Comparison of ENCODE assay signal across 20 cellular contexts in the genomic region with DNA sequence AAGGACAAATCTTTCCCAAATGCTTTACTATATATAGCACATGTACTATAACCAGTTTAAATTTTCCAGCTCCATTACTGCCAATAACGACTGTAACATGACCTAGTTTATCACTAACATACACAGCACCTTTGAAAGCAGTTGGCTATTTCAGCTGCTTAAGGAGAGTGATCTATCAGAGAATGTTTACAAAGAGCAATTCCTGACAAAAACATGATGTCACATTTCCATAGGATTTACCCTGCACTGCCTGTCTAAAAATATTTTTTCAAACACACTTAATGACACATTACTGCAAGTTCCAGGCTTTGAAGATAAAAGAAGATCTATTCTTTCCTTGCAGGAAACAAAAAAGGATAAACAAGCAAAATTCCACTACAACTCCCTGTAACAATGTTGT. TPM values are rescaled to one million over a fixed set of nuclear protein-coding genes. Genes with fewer than 3 reads are reported as not detected.
DNase-seq lines count a peak whose midpoint lies in the region; ATAC-seq, FAIRE-seq and TF ChIP-seq lines count a peak whose summit lies in the region.
"Had no signal": no experiment of that assay in that cellular context is flagged by ENCODE, and none has a peak within 500 bp of the region (broad histone marks: within the 10 kb centered on the region; RNA-seq: fewer than 3 reads in every experiment).

No MANE protein-coding gene starts in this region.

- peak; percentile 25 for DNase-seq in NCI-H1092 treated with DMSO at 0.1 percent for 48 hours (lab: John Stamatoyannopoulos, UW)
- DNase-seq in NCI-H1092 (lab: John Stamatoyannopoulos, UW) = no peak
- peak; percentile 33 to 57 for DNase-seq in SHP77 (lab: John Stamatoyannopoulos, UW)
- DNase-seq in hepatocyte (ENCODE audit: low spot score) = no peak
- DNase-seq in smooth muscle cell (lab: John Stamatoyannopoulos, UW; ENCODE audit: unreplicated experiment) = no peak
- DNase-seq in activated T-cell treated with anti-CD3 and anti-CD28 coated beads, Interleukin-2, amount 50 U/mL, for 72 hours = no peak
- no peak for DNase-seq in EL
- no peak for DNase-seq in GM12891 (ENCODE audit: insufficient read length, low spot score)
- DNase-seq: activated CD8-positive, alpha-beta T cell treated with anti-CD3 and anti-CD28 coated beads, Interleukin-2, amount 10 ng/mL, durations not matched to agents 7 days and 5 days; activated naive CD8-positive, alpha-beta T cell treated with anti-CD3 and anti-CD28 coated beads for 36 hours; dorsolateral prefrontal cortex; GDM1; NCI-H345; stimulated activated CD4-positive, alpha-beta T cell treated with anti-CD3 and anti-CD28 coated beads, Interleukin-4, amount 100 ng/mL, for 24 hours had no signal

- no peak for TF ChIP-seq POLR2A in GM12891 (IDR thresholded peaks at IDR 0.05; ENCODE audit: low read depth, low read length)

- H3K36me3 Mint-ChIP-seq in activated T-cell treated with anti-CD3 and anti-CD28 coated beads, Interleukin-2, amount 50 U/mL, for 72 hours (ENCODE audit: insufficient read depth in 2 of 2) = no peaks in the 10 kb centered on the region
- H3K36me3 Mint-ChIP-seq: activated naive CD8-positive, alpha-beta T cell treated with anti-CD3 and anti-CD28 coated beads for 36 hours had no signal

- H3K27ac Mint-ChIP-seq in activated T-cell treated with anti-CD3 and anti-CD28 coated beads, Interleukin-2, amount 50 U/mL, for 72 hours = no peak overlapping the region
- H3K27ac Mint-ChIP-seq: activated CD8-positive, alpha-beta T cell treated with anti-CD3 and anti-CD28 coated beads, Interleukin-2, amount 10 ng/mL, durations not matched to agents 7 days and 5 days; activated naive CD8-positive, alpha-beta T cell treated with anti-CD3 and anti-CD28 coated beads for 36 hours; activated T-helper 1 cell treated with anti-CD3 and anti-CD28 coated beads, Interleukin-12 subunit alpha, Interleukin-12 subunit beta, Interleukin-2, Interleukin-4 antibody, amounts not matched to agents 30 ng/mL and 10 ng/mL and 1 ng/mL, durations not matched to agents 14 hours and 24 hours and 36 hours had no signal

- peaks cover 43% of the 10 kb centered on the region for H3K4me1 Mint-ChIP-seq in activated T-cell treated with anti-CD3 and anti-CD28 coated beads, Interleukin-2, amount 50 U/mL, for 72 hours (ENCODE audit: low read depth)

- H4K20me1 ChIP-seq in hepatocyte (ENCODE audit: insufficient read depth, poor library complexity, severe bottlenecking) (peaks cover 73% of the 10 kb centered on the region), smooth muscle cell (ENCODE audit: low read depth) (peaks cover 97% of the 10 kb centered on the region)

- H3K27ac ChIP-seq in hepatocyte (peak overlapping the region; percentile 35), smooth muscle cell (ENCODE audit: low read depth) (peak overlapping the region; percentile 11)
- H3K27ac ChIP-seq: 22Rv1, dorsolateral prefrontal cortex, parathyroid adenoma, skin epidermis, VCaP had no signal

- H3K27me3 ChIP-seq in hepatocyte (no peaks in the 10 kb centered on the region), smooth muscle cell (ENCODE audit: low read depth) (no peaks in the 10 kb centered on the region)
- H3K27me3 ChIP-seq: dorsolateral prefrontal cortex had no signal

- H3K36me3 ChIP-seq in hepatocyte (replicated peaks; ENCODE audit: insufficient read depth, low read depth) (no peaks in the 10 kb centered on the region), smooth muscle cell (ENCODE audit: low read depth) (no peaks in the 10 kb centered on the region)

- no peak overlapping the region for H3K9ac ChIP-seq in smooth muscle cell (ENCODE audit: low read depth)
- H3K9ac ChIP-seq: parathyroid adenoma had no signal

- H3K9me2 ChIP-seq in hepatocyte (replicated peaks; ENCODE audit: insufficient read depth) = no peaks in the 10 kb centered on the region

- ATAC-seq in activated T-cell treated with anti-CD3 and anti-CD28 coated beads, Interleukin-2, amount 50 U/mL, for 72 hours (replicated peaks in 1 of 2) = no peak
- ATAC-seq: activated CD8-positive, alpha-beta T cell treated with anti-CD3 and anti-CD28 coated beads, Interleukin-2, amount 10 ng/mL, durations not matched to agents 7 days and 5 days; GM12878 had no signal

- H2AFZ ChIP-seq in hepatocyte = no peak overlapping the region
- no peak overlapping the region for H2AFZ ChIP-seq in smooth muscle cell (ENCODE audit: low read depth)
- H2AFZ ChIP-seq: parathyroid adenoma had no signal

- H3K4me2 ChIP-seq in hepatocyte = peak overlapping the region; percentile 40
- H3K4me2 ChIP-seq in smooth muscle cell = peak overlapping the region; percentile 32

- peaks cover 57% of the 10 kb centered on the region for H3F3A ChIP-seq in smooth muscle cell (ENCODE audit: low read depth)

- H3K4me1 ChIP-seq in hepatocyte (ENCODE audit: insufficient read depth) = peaks cover 70% of the 10 kb centered on the region
- peaks cover 78% of the 10 kb centered on the region for H3K4me1 ChIP-seq in smooth muscle cell (ENCODE audit: low read depth)

- no peaks in the 10 kb centered on the region for H3K9me3 Mint-ChIP-seq in activated T-cell treated with anti-CD3 and anti-CD28 coated beads, Interleukin-2, amount 50 U/mL, for 72 hours
- H3K9me3 Mint-ChIP-seq: activated naive CD8-positive, alpha-beta T cell treated with anti-CD3 and anti-CD28 coated beads for 36 hours; activated T-helper 1 cell treated with anti-CD3 and anti-CD28 coated beads, Interleukin-12 subunit alpha, Interleukin-12 subunit beta, Interleukin-2, Interleukin-4 antibody, amounts not matched to agents 30 ng/mL and 10 ng/mL and 1 ng/mL, durations not matched to agents 14 hours and 24 hours and 36 hours had no signal

- H3K4me3 ChIP-seq in hepatocyte = no peak overlapping the region
- H3K4me3 ChIP-seq in smooth muscle cell = no peak overlapping the region
- H3K4me3 ChIP-seq: dorsolateral prefrontal cortex, GM12878, skin epidermis had no signal

- TF ChIP-seq CTCF in hepatocyte (IDR thresholded peaks at IDR 0.05; ENCODE audit: poor library complexity) = no peak
- no peak for TF ChIP-seq CTCF in smooth muscle cell (IDR thresholded peaks at IDR 0.05; ENCODE audit: borderline replicate concordance, insufficient read depth, poor library complexity, severe bottlenecking)

- H3K79me2 ChIP-seq in hepatocyte = peaks cover 99% of the 10 kb centered on the region
- peaks cover 66% of the 10 kb centered on the region for H3K79me2 ChIP-seq in smooth muscle cell (ENCODE audit: low read depth)

- no peaks in the 10 kb centered on the region for H3K27me3 Mint-ChIP-seq in activated T-cell treated with anti-CD3 and anti-CD28 coated beads, Interleukin-2, amount 50 U/mL, for 72 hours (ENCODE audit: low read depth)
- H3K27me3 Mint-ChIP-seq: activated naive CD8-positive, alpha-beta T cell treated with anti-CD3 and anti-CD28 coated beads for 36 hours had no signal

- WGBS in hepatocyte (ENCODE audit: low lambda C conversion rate, missing lambda C conversion rate) = 0% methylated on average over 1 of the region's 1 CpG
- 15% methylated on average over 1 of the region's 1 CpG for WGBS in smooth muscle cell (ENCODE audit: low lambda C conversion rate)

- H3K9me3 ChIP-seq in hepatocyte (ENCODE audit: low read depth) = no peaks in the 10 kb centered on the region
- no peaks in the 10 kb centered on the region for H3K9me3 ChIP-seq in smooth muscle cell (replicated peaks; ENCODE audit: low read depth)

- no peak overlapping the region for H3K4me3 Mint-ChIP-seq in activated T-cell treated with anti-CD3 and anti-CD28 coated beads, Interleukin-2, amount 50 U/mL, for 72 hours
- H3K4me3 Mint-ChIP-seq: activated CD8-positive, alpha-beta T cell treated with anti-CD3 and anti-CD28 coated beads, Interleukin-2, amount 10 ng/mL, durations not matched to agents 7 days and 5 days; activated naive CD8-positive, alpha-beta T cell treated with anti-CD3 and anti-CD28 coated beads for 36 hours; activated T-helper 1 cell treated with anti-CD3 and anti-CD28 coated beads, Interleukin-12 subunit alpha, Interleukin-12 subunit beta, Interleukin-2, Interleukin-4 antibody, amounts not matched to agents 30 ng/mL and 10 ng/mL and 1 ng/mL, durations not matched to agents 14 hours and 24 hours and 36 hours had no signal

- no peak for FAIRE-seq in GM12891 (lab: Jason Lieb, UNC)
- FAIRE-seq: GM12878 had no signal

TF ChIP-seq in GM12891, 5 proteins besides CTCF, POLR2A, EP300 and RAD21:
- TF ChIP-seq POU2F2 (IDR thresholded peaks at IDR 0.05; ENCODE audit: low read depth, low read length) (no peak), POLR2AphosphoS5 (IDR thresholded peaks at IDR 0.05; ENCODE audit: low read depth, low read length) (no peak), SPI1 (IDR thresholded peaks at IDR 0.05; ENCODE audit: low read depth, low read length) (no peak), PAX5 (IDR thresholded peaks at IDR 0.05; ENCODE audit: insufficient read depth, low read length, severe bottlenecking) (no peak), TAF1 (IDR thresholded peaks at IDR 0.05; ENCODE audit: low read depth, low read length) (no peak)

RNA-seq across cellular contexts. Expression of gene ZNF516, which starts 40.6 kb away (rescaled TPM):
- 19.8 and 29.2 TPM in 2 replicates for total RNA-seq in hepatocyte
- polyA plus RNA-seq in hepatocyte = 18.2 and 22.7 TPM in 2 replicates
- 24.2 and 32.3 TPM in 2 replicates for total RNA-seq in smooth muscle cell
- 14.1 and 15.6 TPM in 2 replicates for polyA plus RNA-seq in smooth muscle cell
- 10 to 100 TPM; 13.2 to 13.9 TPM for total RNA-seq in activated T-cell treated with anti-CD3 and anti-CD28 coated beads, Interleukin-2, amount 50 U/mL, for 72 hours
- polyA plus RNA-seq in GM12891 (2012; ENCODE audit: low read depth, missing spikeins) = 10.7 TPM

Comparison
In these comparisons a context has a peak if more than half of its experiments do, and no peak if none do; other contexts are left out.
1. DNase-seq: peak in NCI-H1092 treated with DMSO at 0.1 percent for 48 hours (single experiment) and SHP77 (2 of 2); none in NCI-H1092 (single experiment), hepatocyte (single experiment), smooth muscle cell (single experiment), activated T-cell treated with anti-CD3 and anti-CD28 coated beads, Interleukin-2, amount 50 U/mL, for 72 hours (0 of 2), EL (single experiment) and GM12891 (single experiment).